In the genomic region with DNA sequence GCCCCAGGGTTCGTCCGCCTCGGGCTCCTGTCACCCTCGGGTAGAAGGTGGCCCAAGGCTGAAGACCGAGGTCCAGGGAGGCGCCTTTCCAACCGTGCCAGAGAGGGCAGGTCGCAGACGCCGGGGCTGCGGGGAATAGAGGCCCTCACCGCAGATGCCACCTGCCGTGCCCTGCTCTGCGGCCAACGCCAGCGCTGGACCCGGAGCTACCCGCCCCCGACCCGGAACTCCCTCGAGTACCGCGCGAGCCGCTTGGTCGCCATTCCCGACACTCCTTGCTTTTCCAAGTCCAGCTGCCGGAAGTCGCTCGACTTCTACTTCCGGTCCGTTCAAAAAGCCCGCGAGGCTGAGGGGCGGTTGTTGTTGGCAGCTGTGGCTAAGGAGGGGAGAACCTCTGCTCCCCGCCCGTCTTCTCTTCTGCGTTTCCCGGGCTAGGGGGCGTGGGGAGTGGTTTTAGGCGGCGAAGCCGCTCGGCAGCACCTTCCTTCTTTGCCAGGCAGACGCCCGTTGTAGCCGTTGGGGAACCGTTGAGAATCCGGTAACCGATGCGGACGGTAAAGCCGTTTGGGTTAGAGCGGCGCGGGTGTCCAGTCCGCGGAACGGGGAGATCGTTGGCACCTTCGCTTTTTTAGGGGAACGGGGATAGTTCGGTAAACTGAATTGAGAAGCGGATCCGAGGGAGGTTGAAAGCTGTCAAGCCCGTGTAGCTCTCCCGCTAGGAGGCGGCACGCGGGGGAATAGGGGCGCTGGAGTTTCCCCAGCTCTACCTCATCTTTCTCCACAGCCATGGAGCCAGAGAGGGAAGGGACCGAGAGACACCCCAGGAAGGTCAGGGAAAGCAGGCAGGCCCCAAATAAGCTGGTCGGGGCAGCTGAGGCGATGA, we compare ENCODE assay signal across 8 cellular contexts. TPM values are rescaled to one million over a fixed set of nuclear protein-coding genes. Genes with fewer than 3 reads are reported as not detected.
DNase-seq lines count a peak whose midpoint lies in the region; ATAC-seq and TF ChIP-seq lines count a peak whose summit lies in the region.

ERI2 (minus strand) TSS at position 305 of the 883 bp plus-strand sequence; CDS start at position 263, 42 bp downstream.
REXO5 (plus strand) TSS at position 360 of the 883 bp plus-strand sequence; CDS start at position 787, 427 bp downstream.

- H3K36me3 ChIP-seq in adrenal gland (replicated peaks in 1 of 2) (peaks cover 0 to 7% of the 10 kb centered on the region in 2 donors), heart right ventricle (peaks cover 0 to 20% (median 0%) of the 10 kb centered on the region in 9 donors), upper lobe of left lung (peaks cover 0 to 4% (median 0%) of the 10 kb centered on the region in 4 donors)

- 0 to 1% (median 0%) methylated on average over 25 to 74 of the region's 74 CpGs for WGBS in adrenal gland, 4 donors
- 0 to 1% methylated on average over 73 to 74 of the region's 74 CpGs for WGBS in heart right ventricle, 2 donors
- WGBS in upper lobe of left lung, 2 donors = 0 to 1% methylated on average over 40 to 72 of the region's 74 CpGs

- intact Hi-C loops in adrenal gland (cut with DNase I) (no loop called here), heart right ventricle (cut with DNase I) (loop anchor here in 2 of 10 donors (2.0 to 5.0 kb wide), 4 partner anchors 42 to 296 kb away; partner anchors contain the start of genes DCUN1D3 (in 1 of the 2) and LYRM1 (in 1 of the 2)), posterior cingulate gyrus (cut with DNase I) (loop anchor here (5.0 kb wide), 2 partner anchors 64 to 96 kb away; partner anchors contain the start of genes DCUN1D3, LYRM1 and THUMPD1)

- no peak for TF ChIP-seq EP300 in upper lobe of left lung (IDR thresholded peaks at IDR 0.05)

- peak within 1 kb of the TSS; percentile 94 to 95 for H3K27ac Mint-ChIP-seq in T-cell

- peaks cover 4 to 7% of the 10 kb centered on the region in 2 donors for H3K4me1 ChIP-seq in adrenal gland (replicated peaks in 1 of 2)
- peaks cover 0 to 32% (median 17%) of the 10 kb centered on the region in 9 donors for H3K4me1 ChIP-seq in heart right ventricle
- H3K4me1 ChIP-seq in upper lobe of left lung = peaks cover 6 to 25% (median 14%) of the 10 kb centered on the region in 4 donors

- DNase-seq in NCI-H1436 (lab: John Stamatoyannopoulos, UW) (peak; percentile 88), T-cell (peak; percentile 44 to 79 (median 64)), adrenal gland (peak; percentile 91 to 97 (median 95)), heart right ventricle (peak; percentile 90 to 92), posterior cingulate gyrus (peak; percentile 85 to 98 (median 92)), upper lobe of left lung (peak; percentile 92 to 94)

- ATAC-seq in HG02763 (IDR thresholded peaks at IDR 0.05; ENCODE audit: unreplicated experiment) (peak; percentile 79), T-cell (replicated peaks in 1 of 4) (peak; percentile 87 to 92 (median 88)), heart right ventricle (peak; percentile 94 to 97 (median 96)), upper lobe of left lung (ENCODE audit: low FRiP score in 2 of 2) (peak; percentile 95 to 98)

- POLR2A ChIA-PET in T-cell (lab: Charles Lee) = interaction anchor here (0.6 kb wide), 2 partner anchors 44 to 1383 kb away, joined by 3 to 5 read pairs; no protein-coding TSS in a partner anchor

- no peaks in the 10 kb centered on the region for H3K9me3 Mint-ChIP-seq in T-cell

- peaks cover 18 to 23% (median 22%) of the 10 kb centered on the region in 3 donors for H3K4me1 Mint-ChIP-seq in T-cell

- H3K9me3 ChIP-seq in adrenal gland (replicated peaks in 1 of 3) (no peaks in the 10 kb centered on the region), heart right ventricle (no peaks in the 10 kb centered on the region), upper lobe of left lung (no peaks in the 10 kb centered on the region)

- H3K4me3 Mint-ChIP-seq in T-cell = peak within 1 kb of the TSS; percentile 98 to 99 (median 98)

- TF ChIP-seq CTCF in GM12873 (IDR thresholded peaks at IDR 0.05; ENCODE audit: insufficient read depth, low read depth, low read length, missing control alignments) (peak; percentile 53), adrenal gland (IDR thresholded peaks at IDR 0.05) (peak in 5 of 6 experiments; percentile 21 to 47 (median 27)), heart right ventricle (IDR thresholded peaks at IDR 0.05) (peak in 7 of 9 donors; percentile 32 to 64 (median 51)), upper lobe of left lung (IDR thresholded peaks at IDR 0.05) (peak in 5 of 6 experiments; percentile 14 to 43 (median 26))

- TF ChIP-seq POLR2A in adrenal gland (IDR thresholded peaks at IDR 0.05) (peak; percentile 18 to 77), upper lobe of left lung (IDR thresholded peaks at IDR 0.05) (peak in 3 of 4 donors; percentile 44 to 80 (median 58))

- CTCF ChIA-PET in T-cell (lab: Charles Lee) = interaction anchor here (0.6 to 1.2 kb wide), 5 partner anchors 43 to 322 kb away, joined by 3 to 4 read pairs (median 3); partner anchors contain the start of gene ACSM3 (in 1 of the 2)

- H3K36me3 Mint-ChIP-seq in T-cell = no peaks in the 10 kb centered on the region

- H3K4me3 ChIP-seq in adrenal gland (peak within 1 kb of the TSS; percentile 28 to 97 (median 75)), heart right ventricle (peak within 1 kb of the TSS; percentile 73 to 95 (median 88)), upper lobe of left lung (peak within 1 kb of the TSS; percentile 73 to 79 (median 75))

- H3K27me3 ChIP-seq in adrenal gland (no peaks in the 10 kb centered on the region), heart right ventricle (no peaks in the 10 kb centered on the region), upper lobe of left lung (no peaks in the 10 kb centered on the region)

- peak within 1 kb of the TSS; percentile 82 to 97 (median 91) for H3K27ac ChIP-seq in adrenal gland
- H3K27ac ChIP-seq in heart right ventricle = peak within 1 kb of the TSS; percentile 89 to 97 (median 95)
- H3K27ac ChIP-seq in upper lobe of left lung = peak within 1 kb of the TSS; percentile 85 to 96 (median 91)

- no peaks in the 10 kb centered on the region for H3K27me3 Mint-ChIP-seq in T-cell

RNA-seq across cellular contexts. Expression of gene ERI2, which starts in this region (rescaled TPM):
- total RNA-seq in T-cell (1 to 10 TPM; 2.3 to 3.0 (median 2.4) TPM), adrenal gland (10 to 100 TPM; 12.2 to 45.1 (median 25.3) TPM), heart right ventricle (10 to 100 TPM in 8 of 10 donors, 1 to 10 TPM in 2; 8.1 to 13.6 (median 12.0) TPM), upper lobe of left lung (10 to 100 TPM in 4 of 6 donors, 1 to 10 TPM in 2; 7.3 to 13.8 (median 11.6) TPM)
- polyA plus RNA-seq in adrenal gland (10 to 100 TPM in 2 of 3 donors, 1 to 10 TPM in 1; 9.2 to 18.0 (median 16.4) TPM), heart right ventricle (10 to 100 TPM in 1 of 2 donors, 1 to 10 TPM in 1; 3.2 to 10.6 TPM)

RNA-seq across cellular contexts. Expression of gene REXO5, which starts in this region (rescaled TPM):
- total RNA-seq in T-cell = 1 to 10 TPM in 1 of 5 donors, under 1 TPM in 4; 0.57 to 1.7 (median 0.89) TPM
- total RNA-seq in adrenal gland = 10 to 100 TPM in 1 of 8 donors, 1 to 10 TPM in 6, under 1 TPM in 1; 0.78 to 10.1 (median 3.6) TPM
- polyA plus RNA-seq in adrenal gland = 1 to 10 TPM; 1.7 to 3.9 (median 2.7) TPM
- 1 to 10 TPM; 3.1 to 6.9 (median 5.2) TPM for total RNA-seq in heart right ventricle
- polyA plus RNA-seq in heart right ventricle = 1 to 10 TPM; 2.0 to 2.6 TPM
- 10 to 100 TPM in 1 of 6 donors, 1 to 10 TPM in 5; 2.1 to 12.7 (median 3.0) TPM for total RNA-seq in upper lobe of left lung

Comparison
In these comparisons a context has a peak if more than half of its experiments do, and no peak if none do; other contexts are left out.
1. Peak in every context shown above with its lines: DNase-seq, ATAC-seq, H3K4me3 ChIP-seq and H3K27ac ChIP-seq.